27 cellular contexts compared by ENCODE assay signal in genomic region chr10:124661661-124662180, GRCh38.
A peak's percentile ranks its signal among the peaks of the same experiment; 100 is the strongest.
DNase-seq lines count a peak whose midpoint lies in the region; ATAC-seq and TF ChIP-seq lines count a peak whose summit lies in the region.
"Had no signal": no experiment of that assay in that cellular context is flagged by ENCODE, and none has a peak within 500 bp of the region (broad histone marks: within the 10 kb centered on the region; RNA-seq: fewer than 3 reads in every experiment).

No MANE protein-coding gene starts in this region.

- no peaks in the 10 kb centered on the region for H3K4me1 ChIP-seq in colonic mucosa
- H3K4me1 ChIP-seq: pancreas had no signal

- intact Hi-C loops in colonic mucosa (cut with DNase I), result no loop called here

- H3K36me3 ChIP-seq in colonic mucosa, result no peaks in the 10 kb centered on the region
- H3K36me3 ChIP-seq: pancreas, right atrium auricular region, thyroid gland, vagina had no signal

- peaks cover 20% of the 10 kb centered on the region for H3K36me3 Mint-ChIP-seq in activated naive CD4-positive, alpha-beta T cell treated with anti-CD3 and anti-CD28 coated beads, Interleukin-2, amount 10 ng/mL, durations not matched to agents 7 days and 5 days
- H3K36me3 Mint-ChIP-seq in effector memory CD8-positive, alpha-beta T cell (ENCODE audit: insufficient read depth), result peaks cover 51% of the 10 kb centered on the region
- H3K36me3 Mint-ChIP-seq in stimulated activated memory B cell treated with anti-CD40 and anti-IgM and Interleukin-4, amounts not matched to agents 10 μg/mL and 1 μg/mL and 100 μg/mL, for 72 hours, result peaks cover 11% of the 10 kb centered on the region

- no peak overlapping the region for H3K9ac ChIP-seq in colonic mucosa (ENCODE audit: low read depth in 2 of 2, low read length in 2 of 2)
- H3K9ac ChIP-seq: GM23248 had no signal

- no peak for TF ChIP-seq CTCF in RWPE1 (conservative IDR thresholded peaks at IDR 0.05; ENCODE audit: low read depth)
- TF ChIP-seq CTCF in colonic mucosa (IDR thresholded peaks at IDR 0.05), result no peak

- peak overlapping the region; percentile 24 for H3K27ac ChIP-seq in RWPE1
- H3K27ac ChIP-seq in colonic mucosa, result no peak overlapping the region
- H3K27ac ChIP-seq: GM23248, left lung, pancreas, right atrium auricular region, vagina had no signal

- peak overlapping the region; percentile 16 for H3K27ac Mint-ChIP-seq in activated naive CD4-positive, alpha-beta T cell treated with anti-CD3 and anti-CD28 coated beads, Interleukin-2, amount 10 ng/mL, durations not matched to agents 7 days and 5 days
- H3K27ac Mint-ChIP-seq in effector memory CD8-positive, alpha-beta T cell, result peak overlapping the region; percentile 99
- H3K27ac Mint-ChIP-seq in stimulated activated memory B cell treated with anti-CD40 and anti-IgM and Interleukin-4, amounts not matched to agents 10 μg/mL and 1 μg/mL and 100 μg/mL, for 72 hours, result peak overlapping the region; percentile 78
- H3K27ac Mint-ChIP-seq: activated T-cell treated with anti-CD3 and anti-CD28 coated beads, Interleukin-2, amount 50 U/mL, for 72 hours; mesothelial cell of epicardium; nephron progenitor cell; T-helper 1 cell treated with Interleukin-12 subunit alpha and Interleukin-12 subunit beta and Interleukin-4 antibody, amounts not matched to agents 30 μg/mL and 1 μg/mL, for 36 hours had no signal

- H3K4me1 Mint-ChIP-seq in activated naive CD4-positive, alpha-beta T cell treated with anti-CD3 and anti-CD28 coated beads, Interleukin-2, amount 10 ng/mL, durations not matched to agents 7 days and 5 days, result peaks cover 34% of the 10 kb centered on the region
- peaks cover 61 to 62% of the 10 kb centered on the region in 2 donors for H3K4me1 Mint-ChIP-seq in effector memory CD8-positive, alpha-beta T cell (ENCODE audit: low read depth in 2 of 2)
- H3K4me1 Mint-ChIP-seq in stimulated activated memory B cell treated with anti-CD40 and anti-IgM and Interleukin-4, amounts not matched to agents 10 μg/mL and 1 μg/mL and 100 μg/mL, for 72 hours, result peaks cover 51% of the 10 kb centered on the region

- CTCF ChIA-PET in activated naive CD4-positive, alpha-beta T cell treated with anti-CD3 and anti-CD28 coated beads, Interleukin-2, amount 10 ng/mL, durations not matched to agents 7 days and 5 days (lab: Charles Lee), result no interaction called here
- CTCF ChIA-PET in RWPE1 (lab: Yijun Ruan, JAX), result interaction anchor here (1.3 kb wide), 1 partner anchor 10 kb away, joined by 5 read pairs; no protein-coding TSS in a partner anchor

- H3K27me3 ChIP-seq in colonic mucosa, result no peaks in the 10 kb centered on the region
- H3K27me3 ChIP-seq: left lung, pancreas, right atrium auricular region, thyroid gland, vagina had no signal

- H3K9me3 ChIP-seq in colonic mucosa, result no peaks in the 10 kb centered on the region
- H3K9me3 ChIP-seq: left lung, pancreas, right atrium auricular region, thyroid gland, vagina had no signal

- no peak overlapping the region for H3K4me3 ChIP-seq in colonic mucosa
- H3K4me3 ChIP-seq: GM23248, left lung, pancreas, right atrium auricular region, thyroid gland, vagina had no signal

- ATAC-seq in effector memory CD8-positive, alpha-beta T cell (replicated peaks), result no peak
- ATAC-seq in stimulated activated memory B cell treated with anti-CD40 and anti-IgM and Interleukin-4, amounts not matched to agents 10 μg/mL and 1 μg/mL and 100 μg/mL, for 72 hours, result no peak
- no peak for ATAC-seq in GM18868 (IDR thresholded peaks at IDR 0.05; ENCODE audit: unreplicated experiment)
- ATAC-seq: activated T-cell treated with anti-CD3 and anti-CD28 coated beads, Interleukin-2, amount 50 U/mL, for 72 hours; HepG2; left lung; pancreas had no signal

- DNase-seq in activated naive CD4-positive, alpha-beta T cell treated with anti-CD3 and anti-CD28 coated beads, Interleukin-2, amount 10 ng/mL, durations not matched to agents 7 days and 5 days, result no peak
- no peak for DNase-seq in activated naive CD4-positive, alpha-beta T cell treated with Interleukin-2 at 50 U/mL for 16 hours
- DNase-seq in RWPE1 (ENCODE audit: low spot score) (no peak), colonic mucosa (no peak), SHP77 treated with DMSO at 0.1 percent for 48 hours (lab: John Stamatoyannopoulos, UW) (no peak)
- DNase-seq in effector memory CD8-positive, alpha-beta T cell, result no peak
- DNase-seq: activated CD4-positive, alpha-beta T cell treated with anti-CD3 and anti-CD28 coated beads for 48 hours; activated naive CD4-positive, alpha-beta T cell; activated T-cell treated with anti-CD3 and anti-CD28 coated beads, Interleukin-2, amount 50 U/mL, for 72 hours; GM23248; hypothalamus; Kasumi-1; NCI-H1436 treated with DMSO at 0.1 percent for 48 hours; NCI-H748 treated with DMSO at 0.1 percent for 48 hours; nephron progenitor cell; stimulated activated CD4-positive, alpha-beta T cell treated with anti-CD3 and anti-CD28 coated beads, Interleukin-4, amount 100 ng/mL, for 24 hours; stimulated activated naive CD4-positive, alpha-beta T cell treated with Interleukin-2 at 50 U/mL for 16 hours; thyroid gland had no signal

- H3K4me3 Mint-ChIP-seq in activated naive CD4-positive, alpha-beta T cell treated with anti-CD3 and anti-CD28 coated beads, Interleukin-2, amount 10 ng/mL, durations not matched to agents 7 days and 5 days, result no peak overlapping the region
- H3K4me3 Mint-ChIP-seq in effector memory CD8-positive, alpha-beta T cell, result peak overlapping the region; percentile 9 to 25
- no peak overlapping the region for H3K4me3 Mint-ChIP-seq in stimulated activated memory B cell treated with anti-CD40 and anti-IgM and Interleukin-4, amounts not matched to agents 10 μg/mL and 1 μg/mL and 100 μg/mL, for 72 hours
- H3K4me3 Mint-ChIP-seq: activated T-cell treated with anti-CD3 and anti-CD28 coated beads, Interleukin-2, amount 50 U/mL, for 72 hours; mesothelial cell of epicardium; nephron progenitor cell; T-helper 1 cell treated with Interleukin-12 subunit alpha and Interleukin-12 subunit beta and Interleukin-4 antibody, amounts not matched to agents 30 μg/mL and 1 μg/mL, for 36 hours had no signal

- H3K9me3 Mint-ChIP-seq in activated naive CD4-positive, alpha-beta T cell treated with anti-CD3 and anti-CD28 coated beads, Interleukin-2, amount 10 ng/mL, durations not matched to agents 7 days and 5 days, result no peaks in the 10 kb centered on the region
- no peaks in the 10 kb centered on the region for H3K9me3 Mint-ChIP-seq in effector memory CD8-positive, alpha-beta T cell
- H3K9me3 Mint-ChIP-seq in stimulated activated memory B cell treated with anti-CD40 and anti-IgM and Interleukin-4, amounts not matched to agents 10 μg/mL and 1 μg/mL and 100 μg/mL, for 72 hours, result no peaks in the 10 kb centered on the region
- H3K9me3 Mint-ChIP-seq: activated T-cell treated with anti-CD3 and anti-CD28 coated beads, Interleukin-2, amount 50 U/mL, for 72 hours; mesothelial cell of epicardium; nephron progenitor cell; T-helper 1 cell treated with Interleukin-12 subunit alpha and Interleukin-12 subunit beta and Interleukin-4 antibody, amounts not matched to agents 30 μg/mL and 1 μg/mL, for 36 hours had no signal

- no peaks in the 10 kb centered on the region for H3K27me3 Mint-ChIP-seq in activated naive CD4-positive, alpha-beta T cell treated with anti-CD3 and anti-CD28 coated beads, Interleukin-2, amount 10 ng/mL, durations not matched to agents 7 days and 5 days
- no peaks in the 10 kb centered on the region for H3K27me3 Mint-ChIP-seq in effector memory CD8-positive, alpha-beta T cell
- H3K27me3 Mint-ChIP-seq in stimulated activated memory B cell treated with anti-CD40 and anti-IgM and Interleukin-4, amounts not matched to agents 10 μg/mL and 1 μg/mL and 100 μg/mL, for 72 hours, result no peaks in the 10 kb centered on the region

- POLR2A ChIA-PET in RWPE1 (lab: Yijun Ruan, JAX; ENCODE audit: low non-redundant PET), result no interaction called here

Comparison
In these comparisons a context has a peak if more than half of its experiments do, and no peak if none do; other contexts are left out.
1. H3K27ac Mint-ChIP-seq: peak in every context shown above with its lines; median percentile 99 in effector memory CD8-positive, alpha-beta T cell; 78 in stimulated activated memory B cell treated with anti-CD40 and anti-IgM and Interleukin-4, amounts not matched to agents 10 μg/mL and 1 μg/mL and 100 μg/mL, for 72 hours; 16 in activated naive CD4-positive, alpha-beta T cell treated with anti-CD3 and anti-CD28 coated beads, Interleukin-2, amount 10 ng/mL, durations not matched to agents 7 days and 5 days.
2. H3K4me3 Mint-ChIP-seq: peak in effector memory CD8-positive, alpha-beta T cell (2 of 2); none in activated naive CD4-positive, alpha-beta T cell treated with anti-CD3 and anti-CD28 coated beads, Interleukin-2, amount 10 ng/mL, durations not matched to agents 7 days and 5 days (single experiment) and stimulated activated memory B cell treated with anti-CD40 and anti-IgM and Interleukin-4, amounts not matched to agents 10 μg/mL and 1 μg/mL and 100 μg/mL, for 72 hours (single experiment).